In the genomic region with DNA sequence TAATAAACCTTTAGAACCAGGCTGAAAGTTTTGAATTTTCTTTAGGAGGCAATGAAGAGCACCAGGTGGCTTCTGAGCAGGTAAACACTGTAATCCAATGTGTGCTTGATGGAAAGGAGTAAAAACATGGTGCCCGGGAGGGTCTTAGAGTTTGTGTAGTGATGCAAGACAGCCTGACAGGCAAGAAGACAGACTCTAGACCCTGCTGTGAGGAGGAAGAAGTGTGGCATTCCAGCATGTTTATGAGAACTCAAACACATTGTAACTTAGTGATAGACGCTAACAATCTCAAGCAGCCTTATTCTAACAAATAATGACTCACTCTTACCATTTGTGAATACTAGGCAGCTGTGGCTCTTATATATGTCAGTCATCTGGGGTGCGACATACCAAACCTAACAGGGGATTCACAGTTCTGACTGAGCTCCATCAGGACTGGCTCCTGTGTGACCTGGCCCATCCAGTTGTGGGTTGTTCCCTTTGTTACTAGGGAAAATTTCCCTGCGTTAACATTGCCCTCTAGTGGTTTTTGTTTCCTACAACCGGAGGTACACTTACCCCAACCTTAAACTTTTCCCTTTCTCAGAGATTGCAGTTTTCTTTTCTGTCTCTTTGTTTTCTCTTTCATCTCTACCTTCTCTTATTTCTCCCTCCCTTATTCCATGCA, we compare ENCODE assay signal across 8 cellular contexts.
DNase-seq lines count a peak whose midpoint lies in the region; ATAC-seq lines count a peak whose summit lies in the region.

No MANE protein-coding gene starts in this region.

- peak overlapping the region; percentile 26 for H3K27ac ChIP-seq in HUES48 (ENCODE audit: low read depth, low read length)

- H3K9ac ChIP-seq in HUES48 (ENCODE audit: low read depth, low read length) (no peak overlapping the region), adipocyte (ENCODE audit: low read length) (no peak overlapping the region)

- H3K36me3 ChIP-seq in HUES48 (ENCODE audit: control insufficient read depth, insufficient read depth, low read length) (no peaks in the 10 kb centered on the region), adipocyte (ENCODE audit: control insufficient read depth, insufficient read depth, low read length, severe bottlenecking) (no peaks in the 10 kb centered on the region)

- intact Hi-C loops in posterior cingulate gyrus (cut with DNase I): loop anchor here (1.0 to 2.0 kb wide), 2 partner anchors 391 to 403 kb away; no protein-coding TSS in a partner anchor

- ATAC-seq in GM19467 (IDR thresholded peaks at IDR 0.05; ENCODE audit: unreplicated experiment): peak; percentile 67

- H3K9me3 ChIP-seq in HUES48 (ENCODE audit: control insufficient read depth, insufficient read depth, low read length) (peaks cover 33% of the 10 kb centered on the region), adipocyte (ENCODE audit: control insufficient read depth, low read length) (no peaks in the 10 kb centered on the region)

- H3K4me1 ChIP-seq in HUES48 (ENCODE audit: control insufficient read depth, insufficient read depth, low read length) (no peaks in the 10 kb centered on the region), adipocyte (ENCODE audit: control insufficient read depth, insufficient read depth, low read length) (no peaks in the 10 kb centered on the region)

- peak; percentile 11 for DNase-seq in DMS 273 treated with DMSO at 0.1 percent for 48 hours (lab: John Stamatoyannopoulos, UW)
- DNase-seq in SW 1271 (lab: John Stamatoyannopoulos, UW): peak; percentile 1 to 39
- DNase-seq in adipocyte (ENCODE audit: low read depth): peak; percentile 78
- peak; percentile 23 for DNase-seq in iPS DF 19.7 (ENCODE audit: low read depth, low spot score)
- DNase-seq in stimulated activated CD4-positive, alpha-beta T cell treated with anti-CD3 and anti-CD28 coated beads, Interleukin-15, amount 100 ng/mL, for 24 hours: peak; percentile 55
- no peak for DNase-seq in posterior cingulate gyrus

- no peak overlapping the region for H3K4me3 ChIP-seq in HUES48 (ENCODE audit: low read depth, low read length)
- no peak overlapping the region for H3K4me3 ChIP-seq in adipocyte (ENCODE audit: low read length)

- H3K27me3 ChIP-seq in HUES48 (ENCODE audit: control insufficient read depth, insufficient read depth, low read length): no peaks in the 10 kb centered on the region
- H3K27me3 ChIP-seq in adipocyte (replicated peaks; ENCODE audit: control insufficient read depth, insufficient read depth, low read length): peaks cover 27% of the 10 kb centered on the region

Comparison
In these comparisons a context has a peak if more than half of its experiments do, and no peak if none do; other contexts are left out.
1. DNase-seq: peak in DMS 273 treated with DMSO at 0.1 percent for 48 hours (single experiment), SW 1271 (2 of 2), adipocyte (single experiment), iPS DF 19.7 (single experiment) and stimulated activated CD4-positive, alpha-beta T cell treated with anti-CD3 and anti-CD28 coated beads, Interleukin-15, amount 100 ng/mL, for 24 hours (single experiment); none in posterior cingulate gyrus (0 of 10).